19 cellular contexts compared by ENCODE assay signal in genomic region chr14:104545151-104545931, GRCh38. TPM values are rescaled to one million over a fixed set of nuclear protein-coding genes. Genes with fewer than 3 reads are reported as not detected.
DNase-seq lines count a peak whose midpoint lies in the region; ATAC-seq and TF ChIP-seq lines count a peak whose summit lies in the region.
"Had no signal": no experiment of that assay in that cellular context is flagged by ENCODE, and none has a peak within 500 bp of the region (broad histone marks: within the 10 kb centered on the region; RNA-seq: fewer than 3 reads in every experiment).

No MANE protein-coding gene starts in this region.

- no peaks in the 10 kb centered on the region for H3K79me2 ChIP-seq in osteoblast (ENCODE audit: insufficient read depth, low read length)

- no peak overlapping the region for H3K9ac ChIP-seq in endodermal cell (ENCODE audit: extremely low read depth, low read length, poor library complexity, severe bottlenecking)
- H3K9ac ChIP-seq: KMS-11 had no signal

- no peaks in the 10 kb centered on the region for H3K9me3 Mint-ChIP-seq in endodermal cell
- H3K9me3 Mint-ChIP-seq in stimulated activated naive B cell treated with anti-CD40 and anti-IgM and Interleukin-4, amounts not matched to agents 10 μg/mL and 1 μg/mL and 100 μg/mL, for 72 hours = peaks cover 0 to 1% of the 10 kb centered on the region in 2 donors
- H3K9me3 Mint-ChIP-seq: activated T-cell treated with anti-CD3 and anti-CD28 coated beads, Interleukin-2, amount 50 U/mL, for 24 hours; CD14-positive monocyte; stimulated activated memory B cell treated with anti-CD40 and anti-IgM and Interleukin-4, amounts not matched to agents 10 μg/mL and 1 μg/mL and 100 μg/mL, for 72 hours; T-cell had no signal

- WGBS in endodermal cell (ENCODE audit: insufficient coverage in 1 of 2, insufficient read length in 1 of 2), 2 experiments = 89 to 91% methylated on average over 28 to 32 of the region's 32 CpGs

- H3K4me1 Mint-ChIP-seq in endodermal cell = no peaks in the 10 kb centered on the region
- H3K4me1 Mint-ChIP-seq in stimulated activated naive B cell treated with anti-CD40 and anti-IgM and Interleukin-4, amounts not matched to agents 10 μg/mL and 1 μg/mL and 100 μg/mL, for 72 hours = no peaks in the 10 kb centered on the region
- H3K4me1 Mint-ChIP-seq: CD14-positive monocyte; stimulated activated memory B cell treated with anti-CD40 and anti-IgM and Interleukin-4, amounts not matched to agents 10 μg/mL and 1 μg/mL and 100 μg/mL, for 72 hours; T-cell had no signal

- no peak overlapping the region for H3K27ac ChIP-seq in endodermal cell (ENCODE audit: low read depth, low read length)
- H3K27ac ChIP-seq in osteoblast (ENCODE audit: low read depth, low read length) = no peak overlapping the region
- no peak overlapping the region for H3K27ac ChIP-seq in vagina
- H3K27ac ChIP-seq in RWPE1 = no peak overlapping the region
- H3K27ac ChIP-seq: KMS-11, PC-9, right lobe of liver had no signal

- no peaks in the 10 kb centered on the region for H3K27me3 ChIP-seq in endodermal cell (ENCODE audit: control insufficient read depth, insufficient read depth, low read length, poor library complexity, severe bottlenecking)
- H3K27me3 ChIP-seq in osteoblast (ENCODE audit: insufficient read depth, low read length) = peaks cover 3% of the 10 kb centered on the region
- H3K27me3 ChIP-seq in vagina = no peaks in the 10 kb centered on the region
- H3K27me3 ChIP-seq: right lobe of liver had no signal

- POLR2A ChIA-PET in RWPE1 (lab: Yijun Ruan, JAX; ENCODE audit: low non-redundant PET) = no interaction called here

- no peaks in the 10 kb centered on the region for H3K27me3 Mint-ChIP-seq in endodermal cell (ENCODE audit: insufficient read depth)
- H3K27me3 Mint-ChIP-seq in stimulated activated naive B cell treated with anti-CD40 and anti-IgM and Interleukin-4, amounts not matched to agents 10 μg/mL and 1 μg/mL and 100 μg/mL, for 72 hours = peaks cover 52 to 56% of the 10 kb centered on the region in 2 donors

- no peak for ATAC-seq in stimulated activated naive B cell treated with anti-CD40 and anti-IgM and Interleukin-4, amounts not matched to agents 10 μg/mL and 1 μg/mL and 100 μg/mL, for 72 hours (replicated peaks)
- ATAC-seq: stimulated activated memory B cell treated with anti-CD40 and anti-IgM and Interleukin-4, amounts not matched to agents 10 μg/mL and 1 μg/mL and 100 μg/mL, for 72 hours; T-cell had no signal

- no peak overlapping the region for H3K27ac Mint-ChIP-seq in endodermal cell
- H3K27ac Mint-ChIP-seq in stimulated activated naive B cell treated with anti-CD40 and anti-IgM and Interleukin-4, amounts not matched to agents 10 μg/mL and 1 μg/mL and 100 μg/mL, for 72 hours = no peak overlapping the region
- H3K27ac Mint-ChIP-seq: activated T-cell treated with anti-CD3 and anti-CD28 coated beads, Interleukin-2, amount 50 U/mL, for 24 hours; CD14-positive monocyte; stimulated activated memory B cell treated with anti-CD40 and anti-IgM and Interleukin-4, amounts not matched to agents 10 μg/mL and 1 μg/mL and 100 μg/mL, for 72 hours; T-cell had no signal

- no peak for TF ChIP-seq CTCF in endodermal cell (conservative IDR thresholded peaks at IDR 0.05)
- no peak for TF ChIP-seq CTCF in osteoblast (IDR thresholded peaks at IDR 0.05; ENCODE audit: extremely low read depth, low read depth, low read length)
- no peak for TF ChIP-seq CTCF in vagina (IDR thresholded peaks at IDR 0.05)
- no peak for TF ChIP-seq CTCF in RWPE1 (conservative IDR thresholded peaks at IDR 0.05; ENCODE audit: low read depth)

- H2AFZ ChIP-seq in osteoblast (ENCODE audit: low read length) = no peak overlapping the region
- H2AFZ ChIP-seq: PC-9 had no signal

- CTCF ChIA-PET in RWPE1 (lab: Yijun Ruan, JAX) = interaction anchor here (0.6 kb wide), 1 partner anchor 19 kb away, joined by 5 read pairs; no protein-coding TSS in a partner anchor

- no peaks in the 10 kb centered on the region for H4K20me1 ChIP-seq in osteoblast (ENCODE audit: insufficient read depth, low read length)

- H3K4me3 Mint-ChIP-seq in endodermal cell = no peak overlapping the region
- no peak overlapping the region for H3K4me3 Mint-ChIP-seq in stimulated activated naive B cell treated with anti-CD40 and anti-IgM and Interleukin-4, amounts not matched to agents 10 μg/mL and 1 μg/mL and 100 μg/mL, for 72 hours
- H3K4me3 Mint-ChIP-seq: activated T-cell treated with anti-CD3 and anti-CD28 coated beads, Interleukin-2, amount 50 U/mL, for 24 hours; CD14-positive monocyte; stimulated activated memory B cell treated with anti-CD40 and anti-IgM and Interleukin-4, amounts not matched to agents 10 μg/mL and 1 μg/mL and 100 μg/mL, for 72 hours; T-cell had no signal

- H3K36me3 Mint-ChIP-seq in endodermal cell (ENCODE audit: low read depth) = no peaks in the 10 kb centered on the region
- H3K36me3 Mint-ChIP-seq in stimulated activated naive B cell treated with anti-CD40 and anti-IgM and Interleukin-4, amounts not matched to agents 10 μg/mL and 1 μg/mL and 100 μg/mL, for 72 hours = no peaks in the 10 kb centered on the region
- H3K36me3 Mint-ChIP-seq: CD14-positive monocyte; stimulated activated memory B cell treated with anti-CD40 and anti-IgM and Interleukin-4, amounts not matched to agents 10 μg/mL and 1 μg/mL and 100 μg/mL, for 72 hours; T-cell had no signal

- TF ChIP-seq POLR2A in vagina (IDR thresholded peaks at IDR 0.05) = no peak

- intact Hi-C loops in vagina (cut with DNase I) = no loop called here

- H3K4me2 ChIP-seq in osteoblast (ENCODE audit: insufficient read depth, low read length) = no peak overlapping the region
- H3K4me2 ChIP-seq: KMS-11, PC-9 had no signal

- no peaks in the 10 kb centered on the region for H3K36me3 ChIP-seq in endodermal cell (ENCODE audit: control insufficient read depth, insufficient read depth, low read length)
- H3K36me3 ChIP-seq in osteoblast (ENCODE audit: insufficient read depth, low read length) = no peaks in the 10 kb centered on the region
- no peaks in the 10 kb centered on the region for H3K36me3 ChIP-seq in vagina
- H3K36me3 ChIP-seq: right lobe of liver had no signal

- H3K4me3 ChIP-seq in endodermal cell (ENCODE audit: low read length) (no peak overlapping the region), osteoblast (ENCODE audit: insufficient read depth, low read length) (no peak overlapping the region), vagina (peak overlapping the region in 1 of 2 donors; percentile 24)
- H3K4me3 ChIP-seq: PC-9, right lobe of liver had no signal

- H3K9me3 ChIP-seq in endodermal cell (ENCODE audit: control insufficient read depth, low read length) (no peaks in the 10 kb centered on the region), osteoblast (ENCODE audit: low read depth, low read length) (no peaks in the 10 kb centered on the region), vagina (no peaks in the 10 kb centered on the region)
- H3K9me3 ChIP-seq: right lobe of liver had no signal

- DNase-seq in Daoy (ENCODE audit: low read depth) = peak; percentile 54
- peak; percentile 99 for DNase-seq in NCI-H1694 treated with DMSO at 0.1 percent for 48 hours (lab: John Stamatoyannopoulos, UW)
- DNase-seq in endodermal cell = peak; percentile 35
- DNase-seq in osteoblast (ENCODE audit: insufficient read length, low spot score, missing footprints) = peak; percentile 80
- DNase-seq in stimulated activated naive B cell treated with anti-CD40 and anti-IgM and Interleukin-4, amounts not matched to agents 10 μg/mL and 1 μg/mL and 100 μg/mL, for 72 hours = no peak
- DNase-seq in vagina (ENCODE audit: extremely low spot score in 2 of 2) = no peak
- no peak for DNase-seq in RWPE1 (ENCODE audit: low spot score)
- DNase-seq in glomerular visceral epithelial cell (ENCODE audit: extremely low spot score) = no peak
- DNase-seq: activated T-cell treated with anti-CD3 and anti-CD28 coated beads, Interleukin-2, amount 50 U/mL, for 24 hours; GOT3; PC-9; stimulated activated CD4-positive, alpha-beta T cell treated with anti-CD3 and anti-CD28 coated beads, Interleukin-4, amount 100 ng/mL, for 24 hours; T-cell had no signal

- H3K4me1 ChIP-seq in endodermal cell (ENCODE audit: control insufficient read depth, insufficient read depth, low read length) (no peaks in the 10 kb centered on the region), osteoblast (ENCODE audit: insufficient read depth, low read length) (no peaks in the 10 kb centered on the region), vagina (peaks cover 10% of the 10 kb centered on the region)
- H3K4me1 ChIP-seq: right lobe of liver had no signal

RNA-seq across cellular contexts. Expression of gene C14orf180, which starts 34.2 kb away (rescaled TPM):
- total RNA-seq in Daoy (2014; rRNA removed; shearing (Covaris generic)) = not detected in 2 replicates
- total RNA-seq in endodermal cell = not detected
- not detected for polyA plus RNA-seq in endodermal cell (2013, experiment 1 of 2)
- not detected for polyA plus RNA-seq in endodermal cell (2013, experiment 2 of 2)
- not detected in 2 replicates for total RNA-seq in osteoblast
- 1.7 TPM for total RNA-seq in vagina
- total RNA-seq: dermis microvascular lymphatic vessel endothelial cell, fibroblast of villous mesenchyme, PC-9, T-cell had no signal
- polyA plus RNA-seq: CD14-positive monocyte had no signal

RNA-seq across cellular contexts. Expression of gene TMEM179, which starts 59.2 kb away (rescaled TPM):
- 7.4 and 7.5 TPM in 2 replicates for total RNA-seq in Daoy (2014; rRNA removed; shearing (Covaris generic))
- 10 to 100 TPM in 1 of 2 donors, 1 to 10 TPM in 1; 8.2 to 15.7 TPM for total RNA-seq in endodermal cell
- 4.0 TPM for polyA plus RNA-seq in endodermal cell (2013, experiment 1 of 2)
- 4.0 TPM for polyA plus RNA-seq in endodermal cell (2013, experiment 2 of 2)
- total RNA-seq in osteoblast = not detected in 2 replicates
- total RNA-seq in vagina = 7.9 TPM
- total RNA-seq: fibroblast of villous mesenchyme, PC-9, T-cell had no signal
- polyA plus RNA-seq: CD14-positive monocyte had no signal

Comparison
In these comparisons a context has a peak if more than half of its experiments do, and no peak if none do; other contexts are left out.
1. DNase-seq: peak in Daoy (single experiment), NCI-H1694 treated with DMSO at 0.1 percent for 48 hours (single experiment), endodermal cell (single experiment) and osteoblast (single experiment); none in stimulated activated naive B cell treated with anti-CD40 and anti-IgM and Interleukin-4, amounts not matched to agents 10 μg/mL and 1 μg/mL and 100 μg/mL, for 72 hours (single experiment), vagina (0 of 2), RWPE1 (single experiment) and glomerular visceral epithelial cell (single experiment).